Comparison of ENCODE assay signal across 13 cellular contexts in the genomic region with DNA sequence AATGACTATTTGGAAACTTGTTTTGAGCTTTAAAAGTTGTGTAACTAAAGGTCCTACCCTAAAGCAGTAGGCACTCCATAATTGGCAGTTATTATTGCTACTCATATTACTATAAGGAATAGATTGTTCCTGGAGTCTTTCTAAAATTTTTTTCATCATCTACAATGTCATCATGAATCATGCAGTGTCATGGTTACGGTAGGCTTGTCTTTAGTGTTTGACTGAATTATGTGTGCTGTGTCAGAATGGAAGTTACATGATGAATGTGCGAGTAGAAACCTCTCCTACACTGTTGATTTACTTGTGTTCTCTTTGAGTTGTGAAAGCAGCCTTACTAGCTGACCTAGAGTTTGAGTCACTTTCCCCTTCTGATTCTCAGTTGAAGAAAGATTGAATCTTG.
DNase-seq lines count a peak whose midpoint lies in the region; ATAC-seq lines count a peak whose summit lies in the region.
"Had no signal": no experiment of that assay in that cellular context is flagged by ENCODE, and none has a peak within 500 bp of the region (broad histone marks: within the 10 kb centered on the region; RNA-seq: fewer than 3 reads in every experiment).

No MANE protein-coding gene starts in this region.

- DNase-seq in OCI-M1 (lab: John Stamatoyannopoulos, UW) (peak; percentile 65), iris pigment epithelial cell (ENCODE audit: low read depth) (peak; percentile 2), HK-2 (ENCODE audit: unreplicated experiment) (no peak), EL (no peak)
- DNase-seq: activated T-cell treated with anti-CD3 and anti-CD28 coated beads for 4 hours, foreskin fibroblast, NCI-H146, NCI-H774, stomach had no signal

- ATAC-seq in GM18858 (IDR thresholded peaks at IDR 0.05; ENCODE audit: unreplicated experiment): peak; percentile 81
- peak; percentile 79 for ATAC-seq in HG02759 (IDR thresholded peaks at IDR 0.05; ENCODE audit: unreplicated experiment)
- no peak for ATAC-seq in HG03571 (IDR thresholded peaks at IDR 0.05; ENCODE audit: unreplicated experiment)
- no peak for ATAC-seq in HG02588 (IDR thresholded peaks at IDR 0.05; ENCODE audit: unreplicated experiment)

Comparison
In these comparisons a context has a peak if more than half of its experiments do, and no peak if none do; other contexts are left out.
1. ATAC-seq: peak in GM18858 (single experiment) and HG02759 (single experiment); none in HG03571 (single experiment) and HG02588 (single experiment).
2. DNase-seq: peak in OCI-M1 (single experiment) and iris pigment epithelial cell (single experiment); none in HK-2 (single experiment) and EL (single experiment).